8 cellular contexts compared by ENCODE assay signal in the genomic region with DNA sequence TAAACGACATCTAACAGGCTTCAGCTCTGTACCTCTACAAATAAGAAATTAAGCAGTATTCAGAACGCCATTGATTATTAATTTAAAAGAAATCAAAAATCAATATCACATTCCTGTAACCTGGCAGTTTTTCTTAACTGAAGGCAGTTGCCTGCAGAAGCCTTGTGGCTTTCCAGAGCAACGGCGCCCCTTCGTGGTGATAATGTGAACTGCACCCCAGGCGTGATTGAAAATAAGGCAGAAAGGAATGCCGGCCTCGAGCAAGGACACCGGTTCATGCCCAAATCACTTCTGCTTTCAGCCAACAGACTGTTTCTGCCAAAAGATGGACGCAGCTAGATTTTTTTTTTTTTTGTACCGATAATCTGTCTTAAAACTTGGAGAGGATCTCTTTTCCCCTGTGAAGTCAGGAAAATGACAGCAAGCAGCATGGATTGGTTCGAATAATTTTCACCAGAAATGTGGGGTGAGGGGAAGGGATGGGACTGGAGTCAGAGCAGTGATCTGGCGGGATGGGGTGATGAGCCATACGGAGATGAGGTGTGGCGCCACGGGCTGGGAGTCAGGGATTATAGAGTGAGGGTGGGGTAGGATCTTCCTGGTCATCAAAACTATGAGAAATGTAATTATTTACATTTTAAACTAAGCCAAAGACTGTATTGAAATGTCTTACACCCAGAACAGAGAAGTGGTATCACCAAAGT.
DNase-seq lines count a peak whose midpoint lies in the region; ATAC-seq and TF ChIP-seq lines count a peak whose summit lies in the region.

No MANE protein-coding gene starts in this region.

- H3K4me3 ChIP-seq in choroid plexus epithelial cell (ENCODE audit: low read depth, low read length) (no peak overlapping the region), right lobe of liver (no peak overlapping the region)

- intact Hi-C loops in right lobe of liver (cut with DNase I), result no loop called here

- 27% methylated on average over 16 of the region's 16 CpGs for WGBS in right lobe of liver (ENCODE audit: insufficient coverage, low coverage, low lambda C conversion rate, missing lambda C conversion rate)

- TF ChIP-seq CTCF in choroid plexus epithelial cell (conservative IDR thresholded peaks at IDR 0.05; ENCODE audit: low read depth, low read length) (peak; percentile 94), right lobe of liver (IDR thresholded peaks at IDR 0.05) (peak; percentile 53 to 91 (median 72))

- H3K9me3 ChIP-seq in right lobe of liver, result no peaks in the 10 kb centered on the region

- H3K27me3 ChIP-seq in right lobe of liver, result no peaks in the 10 kb centered on the region

- DNase-seq in NK-92 treated with Interleukin-12 subunit alpha and Interleukin-12 subunit beta, amount 100 ng/mL, for 24 hours (lab: John Stamatoyannopoulos, UW), result peak; percentile 64
- DNase-seq in NK-92 (lab: John Stamatoyannopoulos, UW; ENCODE audit: unreplicated experiment) (no peak), NCI-H2171 treated with DMSO at 0.1 percent for 48 hours (lab: John Stamatoyannopoulos, UW) (peak; percentile 62), choroid plexus epithelial cell (ENCODE audit: low read depth) (peak; percentile 76), right lobe of liver (peak; percentile 51 to 64 (median 55))
- DNase-seq in activated CD4-positive, alpha-beta T cell treated with anti-CD3 and anti-CD28 coated beads for 1 hour, result peak; percentile 27
- DNase-seq in stimulated activated CD4-positive, alpha-beta T cell treated with anti-CD3 and anti-CD28 coated beads, TNF-alpha, amount 100 ng/mL, for 4 hours (ENCODE audit: low read depth in 3 of 3), result peak; percentile 31 to 38 (median 33)

- H3K36me3 ChIP-seq in right lobe of liver, result no peaks in the 10 kb centered on the region

- TF ChIP-seq POLR2A in right lobe of liver (IDR thresholded peaks at IDR 0.05), result no peak

- no peak overlapping the region for H3K27ac ChIP-seq in right lobe of liver

- no peaks in the 10 kb centered on the region for H3K4me1 ChIP-seq in right lobe of liver

- peak; percentile 49 to 74 (median 66) for ATAC-seq in right lobe of liver
- no peak for ATAC-seq in GM19023 (IDR thresholded peaks at IDR 0.05; ENCODE audit: unreplicated experiment)
